In genomic region chr5:76104027-76104426, GRCh38 we compare ENCODE assay signal across 9 cellular contexts. TPM values are rescaled to one million over a fixed set of nuclear protein-coding genes. Genes with fewer than 3 reads are reported as not detected.
DNase-seq lines count a peak whose midpoint lies in the region; ATAC-seq and TF ChIP-seq lines count a peak whose summit lies in the region.
"Had no signal": no experiment of that assay in that cellular context is flagged by ENCODE, and none has a peak within 500 bp of the region (broad histone marks: within the 10 kb centered on the region; RNA-seq: fewer than 3 reads in every experiment).

No MANE protein-coding gene starts in this region.

- H3K56ac ChIP-seq in H9 (ENCODE audit: insufficient read length, low read depth, low read length): no peak overlapping the region

- no peak overlapping the region for H3K9ac ChIP-seq in H9 (ENCODE audit: extremely low read depth, insufficient read length, low read length)

- no peak overlapping the region for H2BK12ac ChIP-seq in H9 (ENCODE audit: insufficient read length, low read depth, low read length)

- H3K23me2 ChIP-seq in H9 (ENCODE audit: insufficient read length, low read depth, low read length, poor library complexity, severe bottlenecking): no peaks in the 10 kb centered on the region

- in situ Hi-C loops in T47D (cut with HindIII; ENCODE audit: low pct_unique_long_range_greater_than_20kb, low sequenced_read_pairs) (no loop called here), GM13976 (cut with MboI; ENCODE audit: low sequenced_read_pairs, unreplicated experiment) (no loop called here)

- no peaks in the 10 kb centered on the region for H3K79me1 ChIP-seq in H9 (ENCODE audit: insufficient read depth, low read depth, low read length, poor library complexity, severe bottlenecking)

- peaks cover 20% of the 10 kb centered on the region for H3K27me3 Mint-ChIP-seq in H9 (ENCODE audit: low read depth)
- peaks cover 25% of the 10 kb centered on the region for H3K27me3 Mint-ChIP-seq in nephron progenitor cell (ENCODE audit: low read depth, poor library complexity)

- H3K18ac ChIP-seq in H9 (ENCODE audit: insufficient read length, low read depth, low read length): no peak overlapping the region

- H3K4me3 Mint-ChIP-seq in H9 (no peak overlapping the region), nephron progenitor cell (no peak overlapping the region)
- H3K4me3 Mint-ChIP-seq: naive B cell had no signal

- H3K79me2 ChIP-seq in H9 (ENCODE audit: insufficient read depth, low read length): no peaks in the 10 kb centered on the region

- no peak overlapping the region for H3K4me2 ChIP-seq in H9 (ENCODE audit: insufficient read depth, insufficient read length, low read length)

- WGBS in H9 (ENCODE audit: extremely low coverage, insufficient read length, low lambda C conversion rate): no CpG with 5 or more reads among the region's 2 CpGs
- 4% methylated on average over 2 of the region's 2 CpGs for WGBS in prostate gland

- no peak overlapping the region for H2BK5ac ChIP-seq in H9 (ENCODE audit: insufficient read length, low read length)

- H4K91ac ChIP-seq in H9 (ENCODE audit: insufficient read length, low read depth, low read length): no peak overlapping the region

- no peak overlapping the region for H3K4ac ChIP-seq in H9 (ENCODE audit: low read depth, low read length)

- no peaks in the 10 kb centered on the region for H3K9me3 ChIP-seq in H9 (ENCODE audit: control insufficient read depth, low read depth, low read length)
- H3K9me3 ChIP-seq in prostate gland: no peaks in the 10 kb centered on the region

- no peak overlapping the region for H2BK120ac ChIP-seq in H9 (ENCODE audit: low read depth, low read length, poor library complexity, severe bottlenecking)

- TF ChIP-seq CTCF in H9 (conservative IDR thresholded peaks at IDR 0.05) (no peak), nephron progenitor cell (IDR thresholded peaks at IDR 0.05) (no peak), GM13976 (IDR thresholded peaks at IDR 0.05; ENCODE audit: borderline replicate concordance, control extremely low read depth, extremely low read depth, insufficient read depth, missing control alignments) (no peak), prostate gland (IDR thresholded peaks at IDR 0.05) (no peak)

- H4K8ac ChIP-seq in H9 (replicated peaks; ENCODE audit: insufficient read length, low read depth, low read length): no peak overlapping the region

- H2BK20ac ChIP-seq in H9 (ENCODE audit: low read depth, low read length, poor library complexity, severe bottlenecking): no peak overlapping the region

- no peak for ATAC-seq in GM18505 (IDR thresholded peaks at IDR 0.05; ENCODE audit: unreplicated experiment)

- no peak overlapping the region for H3K27ac ChIP-seq in H9 (ENCODE audit: insufficient read length, low read depth, low read length)
- H3K27ac ChIP-seq in prostate gland: no peak overlapping the region

- no peak overlapping the region for H2AFZ ChIP-seq in H9 (ENCODE audit: low read length)

- no peak overlapping the region for H2BK15ac ChIP-seq in H9 (ENCODE audit: low read depth, low read length)

- H3K36me3 ChIP-seq in prostate gland: no peaks in the 10 kb centered on the region

- H3K27ac Mint-ChIP-seq in H9 (no peak overlapping the region), nephron progenitor cell (no peak overlapping the region)
- H3K27ac Mint-ChIP-seq: naive B cell had no signal

- no peak overlapping the region for H2AK5ac ChIP-seq in H9 (ENCODE audit: insufficient read length, low read length)

- H3K36me3 Mint-ChIP-seq in H9 (ENCODE audit: insufficient read depth in 1 of 3, low read depth in 3 of 3): no peaks in the 10 kb centered on the region
- H3K36me3 Mint-ChIP-seq in nephron progenitor cell (ENCODE audit: low read depth): no peaks in the 10 kb centered on the region
- H3K36me3 Mint-ChIP-seq: naive B cell had no signal

- H3K9me3 Mint-ChIP-seq in H9 (no peaks in the 10 kb centered on the region), nephron progenitor cell (no peaks in the 10 kb centered on the region)

- H3T11ph ChIP-seq in H9 (ENCODE audit: low read length): no peak overlapping the region

- no peaks in the 10 kb centered on the region for H4K20me1 ChIP-seq in H9 (ENCODE audit: control insufficient read depth, insufficient read depth, insufficient read length)

- DNase-seq in H9 (peak; percentile 57), NOMO-1 treated with DMSO at 0.1 percent for 48 hours (lab: John Stamatoyannopoulos, UW; ENCODE audit: unreplicated experiment) (peak; percentile 19), T47D (ENCODE audit: low read depth in 1 of 2, low spot score in 1 of 2) (peak; percentile 37 to 65), nephron progenitor cell (peak; percentile 87), GM13976 (ENCODE audit: low spot score) (no peak), prostate gland (ENCODE audit: low spot score) (no peak)
- DNase-seq: naive B cell, NCI-H1930 had no signal

- no peaks in the 10 kb centered on the region for H3K4me1 ChIP-seq in H9 (ENCODE audit: insufficient read depth, low read length)
- H3K4me1 ChIP-seq in prostate gland (replicated peaks): no peaks in the 10 kb centered on the region

- H3K23ac ChIP-seq in H9 (ENCODE audit: insufficient read length, low read depth, low read length): no peak overlapping the region

- H3K27me3 ChIP-seq in H9 (ENCODE audit: insufficient read depth, low read length) (no peaks in the 10 kb centered on the region), prostate gland (replicated peaks; ENCODE audit: insufficient read depth) (no peaks in the 10 kb centered on the region)

- intact Hi-C loops in prostate gland (cut with DNase I): no loop called here

- no peak overlapping the region for H3K14ac ChIP-seq in H9 (ENCODE audit: insufficient read depth, low read length)

- H3K4me1 Mint-ChIP-seq in H9: no peaks in the 10 kb centered on the region; a peak in 1 of 4 replicates
- no peaks in the 10 kb centered on the region for H3K4me1 Mint-ChIP-seq in nephron progenitor cell
- H3K4me1 Mint-ChIP-seq: naive B cell had no signal

- TF ChIP-seq POLR2A in prostate gland (IDR thresholded peaks at IDR 0.05) (no peak), GM18505 (IDR thresholded peaks at IDR 0.05; ENCODE audit: borderline replicate concordance, extremely low read depth, insufficient read depth, insufficient read length) (no peak)

- H4K5ac ChIP-seq in H9 (ENCODE audit: insufficient read length, low read depth, low read length): no peak overlapping the region

- H3K4me3 ChIP-seq in prostate gland: no peak overlapping the region

RNA-seq across cellular contexts. Expression of gene SV2C, which starts 20.8 kb away (rescaled TPM):
- 0.02 and 0.09 TPM in 2 replicates for total RNA-seq in H9 (2021)
- under 1 TPM; 0.28 to 0.96 TPM for total RNA-seq in prostate gland

Comparison
In these comparisons a context has a peak if more than half of its experiments do, and no peak if none do; other contexts are left out.
1. DNase-seq: peak in H9 (single experiment), NOMO-1 treated with DMSO at 0.1 percent for 48 hours (single experiment), T47D (2 of 2) and nephron progenitor cell (single experiment); none in GM13976 (single experiment) and prostate gland (single experiment).